21 cellular contexts compared by ENCODE assay signal in the genomic region with DNA sequence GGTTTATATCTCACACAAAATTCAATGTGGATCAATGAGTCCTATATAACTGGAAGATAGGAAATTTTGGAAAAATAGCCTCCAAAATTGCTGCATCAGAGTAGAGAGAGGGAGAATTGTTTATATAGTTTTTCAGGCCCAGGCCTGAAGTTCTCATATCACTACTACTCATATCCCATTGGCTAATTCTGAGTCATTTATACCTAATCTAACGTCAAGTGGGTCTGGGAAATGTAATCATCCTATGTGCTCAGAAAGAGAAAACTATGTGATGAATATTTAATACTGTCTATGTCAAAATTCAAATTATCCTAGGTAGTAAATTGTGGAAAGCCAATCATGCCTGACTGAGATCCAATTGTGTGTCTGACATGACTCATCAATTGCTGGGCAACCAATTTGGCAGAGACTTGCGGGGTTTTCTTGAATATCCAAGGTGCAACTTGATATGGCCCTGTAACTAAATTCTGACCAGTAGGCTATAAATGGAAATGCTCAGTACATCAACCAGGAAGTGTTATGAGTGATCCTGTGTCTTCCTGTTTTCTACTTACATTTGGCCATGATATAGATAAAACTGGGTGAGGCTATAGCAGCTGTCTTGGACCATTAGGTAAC.
DNase-seq lines count a peak whose midpoint lies in the region; TF ChIP-seq lines count a peak whose summit lies in the region.
"Had no signal": no experiment of that assay in that cellular context is flagged by ENCODE, and none has a peak within 500 bp of the region (broad histone marks: within the 10 kb centered on the region; RNA-seq: fewer than 3 reads in every experiment).

No MANE protein-coding gene starts in this region.

- TF ChIP-seq CTCF in fibroblast of mammary gland (conservative IDR thresholded peaks at IDR 0.05; ENCODE audit: control insufficient read depth, insufficient read depth, low read depth, low read length): no peak

- intact Hi-C loops in activated T-helper 2 cell treated with anti-CD3 and anti-CD28 coated beads, Interferon-gamma antibody, Interleukin-2, Interleukin-4, amounts not matched to agents 10 μg/mL and 5 μg/mL and 100 μg/mL, durations not matched to agents 14 hours and 24 hours and 36 hours (cut with micrococcal nuclease): no loop called here

- DNase-seq in AG08396 (ENCODE audit: low spot score): peak; percentile 2
- DNase-seq in HT1080 (ENCODE audit: low read depth): peak; percentile 92
- peak; percentile 18 for DNase-seq in T1000 (lab: John Stamatoyannopoulos, UW)
- DNase-seq in fibroblast of mammary gland (ENCODE audit: low read depth): peak; percentile 4
- DNase-seq in activated naive CD8-positive, alpha-beta T cell treated with anti-CD3 and anti-CD28 coated beads for 36 hours: no peak
- DNase-seq in activated T-helper 2 cell treated with anti-CD3 and anti-CD28 coated beads, Interferon-gamma antibody, Interleukin-2, Interleukin-4, amounts not matched to agents 10 μg/mL and 5 μg/mL and 100 μg/mL, durations not matched to agents 14 hours and 24 hours and 36 hours (ENCODE audit: low spot score): no peak
- DNase-seq in NCI-H2196 (lab: John Stamatoyannopoulos, UW; ENCODE audit: unreplicated experiment): no peak
- no peak for DNase-seq in EL
- DNase-seq: activated CD4-positive, alpha-beta T cell treated with anti-CD3 and anti-CD28 coated beads, Interleukin-2, amount 10 ng/mL, durations not matched to agents 7 days and 5 days; activated T-cell treated with anti-CD3 and anti-CD28 coated beads for 4 hours; effector memory CD8-positive, alpha-beta T cell; natural killer cell; NCI-H146; NCI-H774; stimulated activated CD4-positive, alpha-beta T cell treated with anti-CD3 and anti-CD28 coated beads, Interleukin-12 subunit alpha, Interleukin-12 subunit beta, amount 100 ng/mL, for 4 hours had no signal

- no peak overlapping the region for H3K4me3 ChIP-seq in fibroblast of mammary gland (ENCODE audit: control insufficient read depth, low read depth, low read length)
- H3K4me3 ChIP-seq: lung, prostate gland, vagina had no signal

- no peak overlapping the region for H3K27ac Mint-ChIP-seq in activated naive CD8-positive, alpha-beta T cell treated with anti-CD3 and anti-CD28 coated beads for 36 hours
- H3K27ac Mint-ChIP-seq in activated T-helper 2 cell treated with anti-CD3 and anti-CD28 coated beads, Interferon-gamma antibody, Interleukin-2, Interleukin-4, amounts not matched to agents 10 μg/mL and 5 μg/mL and 100 μg/mL, durations not matched to agents 14 hours and 24 hours and 36 hours: no peak overlapping the region
- H3K27ac Mint-ChIP-seq: activated CD4-positive, alpha-beta T cell treated with anti-CD3 and anti-CD28 coated beads, Interleukin-2, amount 10 ng/mL, durations not matched to agents 7 days and 5 days; activated naive CD4-positive, alpha-beta T cell treated with anti-CD3 and anti-CD28 coated beads, Interleukin-2, amount 50 U/mL, for 24 hours; effector memory CD8-positive, alpha-beta T cell; natural killer cell; stimulated activated naive CD8-positive, alpha-beta T cell treated with anti-CD3 and anti-CD28 coated beads, Interleukin-15, Interleukin-2, amounts not matched to agents 100 ng/mL and 50 ng/mL, for 24 hours; T-helper 2 cell treated with Interferon-gamma antibody and Interleukin-4, amounts not matched to agents 5 μg/mL and 100 μg/mL, for 36 hours had no signal

- H3K9me3 Mint-ChIP-seq in activated naive CD8-positive, alpha-beta T cell treated with anti-CD3 and anti-CD28 coated beads for 36 hours: peaks cover 3% of the 10 kb centered on the region
- peaks cover 25% of the 10 kb centered on the region for H3K9me3 Mint-ChIP-seq in activated T-helper 2 cell treated with anti-CD3 and anti-CD28 coated beads, Interferon-gamma antibody, Interleukin-2, Interleukin-4, amounts not matched to agents 10 μg/mL and 5 μg/mL and 100 μg/mL, durations not matched to agents 14 hours and 24 hours and 36 hours
- H3K9me3 Mint-ChIP-seq: activated naive CD4-positive, alpha-beta T cell treated with anti-CD3 and anti-CD28 coated beads, Interleukin-2, amount 50 U/mL, for 24 hours had no signal

- H3K4me3 Mint-ChIP-seq in activated naive CD8-positive, alpha-beta T cell treated with anti-CD3 and anti-CD28 coated beads for 36 hours: no peak overlapping the region
- H3K4me3 Mint-ChIP-seq in activated T-helper 2 cell treated with anti-CD3 and anti-CD28 coated beads, Interferon-gamma antibody, Interleukin-2, Interleukin-4, amounts not matched to agents 10 μg/mL and 5 μg/mL and 100 μg/mL, durations not matched to agents 14 hours and 24 hours and 36 hours (ENCODE audit: low read depth): no peak overlapping the region
- H3K4me3 Mint-ChIP-seq: activated CD4-positive, alpha-beta T cell treated with anti-CD3 and anti-CD28 coated beads, Interleukin-2, amount 10 ng/mL, durations not matched to agents 7 days and 5 days; activated naive CD4-positive, alpha-beta T cell treated with anti-CD3 and anti-CD28 coated beads, Interleukin-2, amount 50 U/mL, for 24 hours; effector memory CD8-positive, alpha-beta T cell; natural killer cell; stimulated activated naive CD8-positive, alpha-beta T cell treated with anti-CD3 and anti-CD28 coated beads, Interleukin-15, Interleukin-2, amounts not matched to agents 100 ng/mL and 50 ng/mL, for 24 hours; T-helper 2 cell treated with Interferon-gamma antibody and Interleukin-4, amounts not matched to agents 5 μg/mL and 100 μg/mL, for 36 hours had no signal

- H3K27me3 Mint-ChIP-seq in activated naive CD8-positive, alpha-beta T cell treated with anti-CD3 and anti-CD28 coated beads for 36 hours: no peaks in the 10 kb centered on the region
- no peaks in the 10 kb centered on the region for H3K27me3 Mint-ChIP-seq in activated T-helper 2 cell treated with anti-CD3 and anti-CD28 coated beads, Interferon-gamma antibody, Interleukin-2, Interleukin-4, amounts not matched to agents 10 μg/mL and 5 μg/mL and 100 μg/mL, durations not matched to agents 14 hours and 24 hours and 36 hours (ENCODE audit: low read depth)
- H3K27me3 Mint-ChIP-seq: activated CD4-positive, alpha-beta T cell treated with anti-CD3 and anti-CD28 coated beads, Interleukin-2, amount 10 ng/mL, durations not matched to agents 7 days and 5 days; activated naive CD4-positive, alpha-beta T cell treated with anti-CD3 and anti-CD28 coated beads, Interleukin-2, amount 50 U/mL, for 24 hours; effector memory CD8-positive, alpha-beta T cell; stimulated activated naive CD8-positive, alpha-beta T cell treated with anti-CD3 and anti-CD28 coated beads, Interleukin-15, Interleukin-2, amounts not matched to agents 100 ng/mL and 50 ng/mL, for 24 hours had no signal

- no peaks in the 10 kb centered on the region for H3K36me3 Mint-ChIP-seq in activated naive CD8-positive, alpha-beta T cell treated with anti-CD3 and anti-CD28 coated beads for 36 hours
- H3K36me3 Mint-ChIP-seq in activated T-helper 2 cell treated with anti-CD3 and anti-CD28 coated beads, Interferon-gamma antibody, Interleukin-2, Interleukin-4, amounts not matched to agents 10 μg/mL and 5 μg/mL and 100 μg/mL, durations not matched to agents 14 hours and 24 hours and 36 hours (ENCODE audit: low read depth): no peaks in the 10 kb centered on the region
- H3K36me3 Mint-ChIP-seq: activated naive CD4-positive, alpha-beta T cell treated with anti-CD3 and anti-CD28 coated beads, Interleukin-2, amount 50 U/mL, for 24 hours had no signal

- no peaks in the 10 kb centered on the region for H3K4me1 Mint-ChIP-seq in activated naive CD8-positive, alpha-beta T cell treated with anti-CD3 and anti-CD28 coated beads for 36 hours
- H3K4me1 Mint-ChIP-seq in activated T-helper 2 cell treated with anti-CD3 and anti-CD28 coated beads, Interferon-gamma antibody, Interleukin-2, Interleukin-4, amounts not matched to agents 10 μg/mL and 5 μg/mL and 100 μg/mL, durations not matched to agents 14 hours and 24 hours and 36 hours (ENCODE audit: low read depth): no peaks in the 10 kb centered on the region
- H3K4me1 Mint-ChIP-seq: activated CD4-positive, alpha-beta T cell treated with anti-CD3 and anti-CD28 coated beads, Interleukin-2, amount 10 ng/mL, durations not matched to agents 7 days and 5 days; activated naive CD4-positive, alpha-beta T cell treated with anti-CD3 and anti-CD28 coated beads, Interleukin-2, amount 50 U/mL, for 24 hours; natural killer cell had no signal

Comparison
In these comparisons a context has a peak if more than half of its experiments do, and no peak if none do; other contexts are left out.
1. DNase-seq: peak in AG08396 (single experiment), HT1080 (single experiment), T1000 (single experiment) and fibroblast of mammary gland (single experiment); none in activated naive CD8-positive, alpha-beta T cell treated with anti-CD3 and anti-CD28 coated beads for 36 hours (single experiment), activated T-helper 2 cell treated with anti-CD3 and anti-CD28 coated beads, Interferon-gamma antibody, Interleukin-2, Interleukin-4, amounts not matched to agents 10 μg/mL and 5 μg/mL and 100 μg/mL, durations not matched to agents 14 hours and 24 hours and 36 hours (single experiment), NCI-H2196 (single experiment) and EL (single experiment).